Comparison of ENCODE assay signal across 35 cellular contexts in the genomic region with DNA sequence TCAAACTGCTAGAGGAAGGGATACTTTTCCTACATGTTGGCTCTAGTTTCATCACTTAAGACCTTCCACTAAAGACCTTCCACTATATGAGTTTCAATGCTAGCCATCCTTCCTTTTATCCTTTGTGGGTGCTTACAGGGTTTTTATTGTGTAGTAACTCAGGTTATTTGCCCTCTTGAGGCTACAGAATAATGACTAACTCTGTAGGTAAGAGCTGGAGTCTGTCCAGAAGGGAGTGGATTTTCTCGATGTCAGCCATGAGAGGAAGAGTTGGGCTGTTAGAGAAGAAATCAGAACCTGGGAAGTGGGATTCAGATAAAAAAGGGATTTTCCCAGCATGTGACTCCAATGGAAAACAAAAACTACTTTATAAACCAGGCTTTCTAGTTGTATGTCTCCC.
"Had no signal": no experiment of that assay in that cellular context is flagged by ENCODE, and none has a peak within 500 bp of the region (broad histone marks: within the 10 kb centered on the region; RNA-seq: fewer than 3 reads in every experiment).

No MANE protein-coding gene starts in this region.

- H3K27me3 Mint-ChIP-seq: activated CD4-positive, alpha-beta memory T cell treated with anti-CD3 and anti-CD28 coated beads, Interleukin-2, amount 10 ng/mL, durations not matched to agents 7 days and 5 days; activated CD8-positive, alpha-beta memory T cell treated with anti-CD3 and anti-CD28 coated beads, Interleukin-2, amount 10 ng/mL, durations not matched to agents 7 days and 5 days; activated naive CD8-positive, alpha-beta T cell treated with anti-CD3 and anti-CD28 coated beads for 36 hours; T-cell had no signal

- H3K4me1 ChIP-seq: ascending aorta had no signal

- H3K4me3 Mint-ChIP-seq: activated CD4-positive, alpha-beta memory T cell treated with anti-CD3 and anti-CD28 coated beads, Interleukin-2, amount 10 ng/mL, durations not matched to agents 7 days and 5 days; activated CD8-positive, alpha-beta memory T cell treated with anti-CD3 and anti-CD28 coated beads, Interleukin-2, amount 10 ng/mL, durations not matched to agents 7 days and 5 days; activated naive CD8-positive, alpha-beta T cell treated with anti-CD3 and anti-CD28 coated beads for 36 hours; T-cell had no signal

- DNase-seq: activated CD4-positive, alpha-beta memory T cell treated with anti-CD3 and anti-CD28 coated beads, Interleukin-2, amount 10 ng/mL, durations not matched to agents 7 days and 5 days; activated CD4-positive, alpha-beta T cell treated with anti-CD3 and anti-CD28 coated beads for 1 hour; activated CD4-positive, alpha-beta T cell treated with anti-CD3 and anti-CD28 coated beads for 48 hours; activated CD4-positive, CD25-positive, alpha-beta regulatory T cell; activated CD8-positive, alpha-beta memory T cell treated with anti-CD3 and anti-CD28 coated beads for 24 hours; activated CD8-positive, alpha-beta memory T cell treated with anti-CD3 and anti-CD28 coated beads, Interleukin-2, amount 10 ng/mL, durations not matched to agents 7 days and 5 days; activated CD8-positive, alpha-beta memory T cell treated with anti-CD3 and anti-CD28 coated beads, Interleukin-2, amount 50 U/mL, for 48 hours; activated effector memory CD4-positive, alpha-beta T cell treated with anti-CD3 and anti-CD28 coated beads, Interleukin-2, amount 50 U/mL, for 16 hours; activated naive CD4-positive, alpha-beta T cell; activated naive CD4-positive, alpha-beta T cell treated with anti-CD3 and anti-CD28 coated beads, Interleukin-2, amount 50 U/mL, for 16 hours; activated naive CD8-positive, alpha-beta T cell treated with anti-CD3 and anti-CD28 coated beads for 36 hours; activated T-cell treated with anti-CD3 and anti-CD28 coated beads, Interleukin-2, amount 50 U/mL, for 48 hours; amniotic stem cell; NCI-H1092 treated with DMSO at 0.1 percent for 48 hours; NCI-H1417; NCI-H146; NCI-H187; NCI-H2029 treated with DMSO at 0.1 percent for 48 hours; NCI-H2107; NCI-H345; NCI-H524 treated with DMSO at 0.1 percent for 48 hours; NCI-H748 treated with DMSO at 0.1 percent for 48 hours; NK-92 treated with Interleukin-12 subunit alpha and Interleukin-12 subunit beta, amount 100 ng/mL, for 24 hours; PC-9; SIG-M5; T-cell; T-helper 2 cell; T-helper 9 cell; WERI-Rb-1 had no signal

- H3K4me3 ChIP-seq: ascending aorta, PC-9 had no signal

- ATAC-seq: activated CD8-positive, alpha-beta memory T cell treated with anti-CD3 and anti-CD28 coated beads, Interleukin-2, amount 10 ng/mL, durations not matched to agents 7 days and 5 days; Right ventricle myocardium inferior; SK-N-SH treated with all-trans-retinoic acid at 6 μM for 48 hours; T-cell had no signal

- H3K9me3 ChIP-seq: ascending aorta had no signal

- H3K27ac ChIP-seq: ascending aorta, KMS-11, PC-9, RWPE1, WERI-Rb-1 had no signal

- H3K27me3 ChIP-seq: ascending aorta had no signal

- H3K27ac Mint-ChIP-seq: activated CD4-positive, alpha-beta memory T cell treated with anti-CD3 and anti-CD28 coated beads, Interleukin-2, amount 10 ng/mL, durations not matched to agents 7 days and 5 days; activated CD8-positive, alpha-beta memory T cell treated with anti-CD3 and anti-CD28 coated beads, Interleukin-2, amount 10 ng/mL, durations not matched to agents 7 days and 5 days; activated naive CD8-positive, alpha-beta T cell treated with anti-CD3 and anti-CD28 coated beads for 36 hours had no signal

- H3K36me3 ChIP-seq: WERI-Rb-1 had no signal

- FAIRE-seq: RCC 7860 had no signal

- H3K4me1 Mint-ChIP-seq: activated CD4-positive, alpha-beta memory T cell treated with anti-CD3 and anti-CD28 coated beads, Interleukin-2, amount 10 ng/mL, durations not matched to agents 7 days and 5 days; activated CD8-positive, alpha-beta memory T cell treated with anti-CD3 and anti-CD28 coated beads, Interleukin-2, amount 10 ng/mL, durations not matched to agents 7 days and 5 days; activated naive CD8-positive, alpha-beta T cell treated with anti-CD3 and anti-CD28 coated beads for 36 hours; T-cell had no signal
